20 cellular contexts compared by ENCODE assay signal in genomic region chr10:50574305-50574704, GRCh38. TPM values are rescaled to one million over a fixed set of nuclear protein-coding genes. Genes with fewer than 3 reads are reported as not detected.
DNase-seq lines count a peak whose midpoint lies in the region; ATAC-seq, FAIRE-seq and TF ChIP-seq lines count a peak whose summit lies in the region.
"Had no signal": no experiment of that assay in that cellular context is flagged by ENCODE, and none has a peak within 500 bp of the region (broad histone marks: within the 10 kb centered on the region; RNA-seq: fewer than 3 reads in every experiment).

No MANE protein-coding gene starts in this region.

- no peak for TF ChIP-seq EP300 in GM12878 (IDR thresholded peaks at IDR 0.05; ENCODE audit: borderline replicate concordance in 1 of 2, control insufficient read depth in 1 of 2, low read depth in 2 of 2, low read length in 2 of 2)

- H3K36me3 ChIP-seq in GM23338 (ENCODE audit: insufficient read depth): no peaks in the 10 kb centered on the region
- H3K36me3 ChIP-seq in GM12878 (ENCODE audit: control insufficient read depth in 2 of 2, insufficient read depth in 2 of 2, low read length in 1 of 2): no peaks in the 10 kb centered on the region
- H3K36me3 ChIP-seq in tibial artery: no peaks in the 10 kb centered on the region
- no peaks in the 10 kb centered on the region for H3K36me3 ChIP-seq in hepatocyte (replicated peaks; ENCODE audit: insufficient read depth, low read depth)
- H3K36me3 ChIP-seq: tibial nerve had no signal

- no TSS peak for BruUV-seq in GM12878 (replicated peaks; lab: Mats Ljungman, UMichigan)

- no peaks in the 10 kb centered on the region for H3K9me2 ChIP-seq in GM23338 (ENCODE audit: insufficient read depth)
- H3K9me2 ChIP-seq in hepatocyte (replicated peaks; ENCODE audit: insufficient read depth): no peaks in the 10 kb centered on the region

- no peaks in the 10 kb centered on the region for H3K27me3 ChIP-seq in GM23338 (ENCODE audit: insufficient read depth)
- no peaks in the 10 kb centered on the region for H3K27me3 ChIP-seq in GM12878 (replicated peaks in 1 of 2; ENCODE audit: control insufficient read depth in 2 of 2, insufficient read depth in 2 of 2, low read length in 1 of 2)
- no peaks in the 10 kb centered on the region for H3K27me3 ChIP-seq in tibial artery
- no peaks in the 10 kb centered on the region for H3K27me3 ChIP-seq in hepatocyte
- H3K27me3 ChIP-seq: tibial nerve had no signal

- peaks cover 89% of the 10 kb centered on the region for H3K79me2 ChIP-seq in GM23338 (replicated peaks; ENCODE audit: insufficient read depth)
- H3K79me2 ChIP-seq in GM12878 (ENCODE audit: control insufficient read depth, insufficient read depth, low read length): no peaks in the 10 kb centered on the region
- H3K79me2 ChIP-seq in hepatocyte: peaks cover 80% of the 10 kb centered on the region

- no peak for TF ChIP-seq POLR2A in GM12878 (IDR thresholded peaks at IDR 0.05; ENCODE audit: low read depth, low read length)

- CTCF ChIA-PET in GM12878 (lab: Yijun Ruan, JAX): no interaction called here

- H3K4me3 ChIP-seq in GM23338: no peak overlapping the region
- H3K4me3 ChIP-seq in GM12878: no peak overlapping the region
- no peak overlapping the region for H3K4me3 ChIP-seq in tibial artery
- H3K4me3 ChIP-seq in hepatocyte: no peak overlapping the region
- H3K4me3 ChIP-seq: skin epidermis, tibial nerve had no signal

- H3K27ac Mint-ChIP-seq in GM23338 (peak overlapping the region; percentile 78; the same call in 1 of the 2 replicates), glutamatergic neuron (ENCODE audit: unreplicated experiment) (no peak overlapping the region)
- H3K27ac Mint-ChIP-seq: activated T-cell treated with anti-CD3 and anti-CD28 coated beads, Interleukin-2, amount 50 U/mL, for 24 hours had no signal

- H3K4me2 ChIP-seq in GM23338: no peak overlapping the region
- H3K4me2 ChIP-seq in GM12878 (ENCODE audit: control insufficient read depth, insufficient read depth): no peak overlapping the region
- H3K4me2 ChIP-seq in hepatocyte: no peak overlapping the region

- H3K4me1 Mint-ChIP-seq in GM23338 (peaks cover 72% of the 10 kb centered on the region), glutamatergic neuron (ENCODE audit: low read depth, unreplicated experiment) (peaks cover 5% of the 10 kb centered on the region)

- POLR2A ChIA-PET in GM12878 (lab: Charles Lee): interaction anchor here (0.5 kb wide), 1 partner anchor 13 kb away, joined by 4 read pairs; no protein-coding TSS in a partner anchor

- no peaks in the 10 kb centered on the region for H3K9me3 ChIP-seq in GM12878 (replicated peaks; ENCODE audit: control insufficient read depth, insufficient read depth, low read length)
- no peaks in the 10 kb centered on the region for H3K9me3 ChIP-seq in tibial artery
- no peaks in the 10 kb centered on the region for H3K9me3 ChIP-seq in hepatocyte (ENCODE audit: low read depth)
- H3K9me3 ChIP-seq: tibial nerve had no signal

- in situ Hi-C loops in GM12878 (cut with MboI): no loop called here

- H3K36me3 Mint-ChIP-seq in GM23338 (ENCODE audit: low read depth): peaks cover 5% of the 10 kb centered on the region; the same call in 1 of the 3 replicates
- no peaks in the 10 kb centered on the region for H3K36me3 Mint-ChIP-seq in glutamatergic neuron (ENCODE audit: unreplicated experiment)

- H3K9ac ChIP-seq in GM12878 (ENCODE audit: control insufficient read depth, insufficient read depth, low read length): no peak overlapping the region

- peak; percentile 53 for ATAC-seq in GM23338
- ATAC-seq in GM12878: 0 out of 3 replicates have a peak, but pooled peaks have one; percentile 31
- ATAC-seq in HG03354 (IDR thresholded peaks at IDR 0.05; ENCODE audit: poor library complexity, severe bottlenecking, unreplicated experiment): no peak
- ATAC-seq in GM21723 (IDR thresholded peaks at IDR 0.05; ENCODE audit: unreplicated experiment): no peak

- H3F3A ChIP-seq in GM23338 (replicated peaks; ENCODE audit: low read depth): no peaks in the 10 kb centered on the region

- H3K27ac ChIP-seq in 22Rv1 (no peak overlapping the region), GM23338 (ENCODE audit: low read depth) (no peak overlapping the region), GM12878 (ENCODE audit: control insufficient read depth, insufficient read depth) (no peak overlapping the region), tibial artery (no peak overlapping the region), hepatocyte (no peak overlapping the region)
- H3K27ac ChIP-seq: skin epidermis, tibial nerve had no signal

- no peak for FAIRE-seq in GM12878 (lab: Jason Lieb, UNC)
- FAIRE-seq: endometrium, GM18507, islet of Langerhans, TTC549 had no signal

- TF ChIP-seq RAD21 in GM12878 (IDR thresholded peaks at IDR 0.05; ENCODE audit: insufficient read depth, low read depth, low read length): no peak

- no peaks in the 10 kb centered on the region for H3K27me3 Mint-ChIP-seq in GM23338 (ENCODE audit: insufficient read depth, low read depth, poor library complexity)
- H3K27me3 Mint-ChIP-seq in glutamatergic neuron (ENCODE audit: unreplicated experiment): peaks cover 4% of the 10 kb centered on the region
- H3K27me3 Mint-ChIP-seq: activated T-cell treated with anti-CD3 and anti-CD28 coated beads, Interleukin-2, amount 50 U/mL, for 24 hours had no signal

- H3K4me3 Mint-ChIP-seq in GM23338 (no peak overlapping the region), glutamatergic neuron (ENCODE audit: unreplicated experiment) (no peak overlapping the region)
- H3K4me3 Mint-ChIP-seq: activated T-cell treated with anti-CD3 and anti-CD28 coated beads, Interleukin-2, amount 50 U/mL, for 24 hours had no signal

- SMC1A ChIA-PET in GM12878 (lab: Charles Lee; ENCODE audit: uncharacterized antibody, unreplicated experiment): interaction anchor here (0.8 kb wide), 1 partner anchor 86 kb away, joined by 4 read pairs; no protein-coding TSS in a partner anchor

- RAD21 ChIA-PET in GM12878 (lab: Charles Lee; ENCODE audit: unreplicated experiment): no interaction called here

- TF ChIP-seq CTCF in 22Rv1 (IDR thresholded peaks at IDR 0.05) (peak; percentile 20), GM23338 (conservative IDR thresholded peaks at IDR 0.05; ENCODE audit: low read depth in 2 of 2) (peak; percentile 19 to 68; a peak in 3 of 4 replicates), GM12878 (IDR thresholded peaks at IDR 0.05 in 2 of 3, conservative IDR thresholded peaks at IDR 0.05 in 1 of 3; ENCODE audit: control insufficient read depth in 2 of 3, extremely low read depth in 1 of 3, insufficient read depth in 1 of 3, low read depth in 3 of 3, low read length in 3 of 3) (0 out of 6 replicates have a peak, but pooled peaks of 1 of the 3 experiments have one; percentile 9), glutamatergic neuron (IDR thresholded peaks at IDR 0.05; ENCODE audit: partially characterized antibody, unreplicated experiment) (peak; percentile 44), tibial artery (IDR thresholded peaks at IDR 0.05) (no peak), hepatocyte (IDR thresholded peaks at IDR 0.05; ENCODE audit: poor library complexity) (no peak)

- H4K20me1 ChIP-seq in GM23338 (replicated peaks; ENCODE audit: insufficient read depth) (no peaks in the 10 kb centered on the region; the same call in 1 of the 2 replicates), GM12878 (ENCODE audit: control insufficient read depth, insufficient read depth) (no peaks in the 10 kb centered on the region; the same call in 1 of the 2 replicates), hepatocyte (ENCODE audit: insufficient read depth, poor library complexity, severe bottlenecking) (no peaks in the 10 kb centered on the region)

- H3K4me1 ChIP-seq in GM23338 (ENCODE audit: insufficient read depth): peaks cover 70% of the 10 kb centered on the region
- H3K4me1 ChIP-seq in GM12878 (ENCODE audit: control insufficient read depth, insufficient read depth, low read length): no peaks in the 10 kb centered on the region
- H3K4me1 ChIP-seq in tibial artery: peaks cover 0 to 40% (median 26%) of the 10 kb centered on the region in 4 donors
- peaks cover 24% of the 10 kb centered on the region for H3K4me1 ChIP-seq in hepatocyte (ENCODE audit: insufficient read depth)

- H2AFZ ChIP-seq in GM23338 (no peak overlapping the region), GM12878 (ENCODE audit: control insufficient read depth, low read depth, low read length) (no peak overlapping the region), hepatocyte (no peak overlapping the region)

- no peaks in the 10 kb centered on the region for H3K9me3 Mint-ChIP-seq in GM23338
- no peaks in the 10 kb centered on the region for H3K9me3 Mint-ChIP-seq in glutamatergic neuron (ENCODE audit: unreplicated experiment)

- DNase-seq in GM23338 (ENCODE audit: low spot score) (peak; percentile 71), GM12878 (ENCODE audit: low read depth, low spot score) (no peak), glutamatergic neuron (no peak), tibial artery (no peak), hepatocyte (ENCODE audit: low spot score) (no peak)
- DNase-seq: activated CD4-positive, alpha-beta T cell treated with anti-CD3 and anti-CD28 coated beads, Interleukin-2, amount 50 U/mL, for 4 hours; activated T-cell treated with anti-CD3 and anti-CD28 coated beads, Interleukin-2, amount 50 U/mL, for 24 hours; cerebellar nuclear complex; midbrain; NCI-H446 treated with DMSO at 0.1 percent for 48 hours; nucleus accumbens had no signal

- intact Hi-C loops in GM12878 (cut with micrococcal nuclease; ENCODE audit: unreplicated experiment): no loop called here
- intact Hi-C loops in tibial artery (cut with DNase I; ENCODE audit: low total_unique reads): no loop called here

RNA-seq across cellular contexts. Expression of gene SGMS1, which starts 49.5 kb away (rescaled TPM):
- 33.6 and 34.7 TPM in 2 replicates for total RNA-seq in GM23338 (2014; rRNA removed; shearing (Covaris generic))
- polyA plus RNA-seq in GM23338 (2016; fragmentation: Nextera tagmentation; extraction: Ambion mirVana) (12.6 and 15.0 TPM in 2 replicates), GM12878 (2011; rRNA removed) (14.5 and 14.8 TPM in 2 replicates), GM12878 (2014; fragmentation: Illumina TruSeq; extraction: Trizol) (3.5 and 3.6 TPM in 2 replicates), GM12878 (2014; fragmentation: Nextera tagmentation; extraction: Ambion mirVana) (1 to 10 TPM; 1.4 to 1.7 TPM), GM12878 (2014; rRNA removed) (2.5 and 4.4 TPM in 2 replicates), GM12878 (2016; fragmentation: Nextera tagmentation; extraction: Ambion mirVana) (10 to 100 TPM; 10.7 to 11.7 TPM), hepatocyte (28.1 and 35.1 TPM in 2 replicates)
- 31.1 and 32.6 TPM in 2 replicates for total RNA-seq in GM12878 (2013; cell fraction: nucleolus; rRNA removed)
- total RNA-seq in GM12878 (2014; rRNA removed) (6.3 and 7.4 TPM in 2 replicates), GM12878 (2014; rRNA removed; fragmentation: Illumina TruSeq; extraction: Trizol) (4.8 and 7.2 TPM in 2 replicates), GM12878 (2021) (3.6 and 5.0 TPM in 2 replicates), glutamatergic neuron (ENCODE audit: unreplicated experiment) (24.1 TPM), hepatocyte (62.3 and 87.8 TPM in 2 replicates)
- polyA plus RNA-seq in GM12878 (2011; ENCODE audit: low read depth): 7.3 TPM
- 12.2 and 14.7 TPM in 2 replicates for polyA plus RNA-seq in GM12878 (2011; cell fraction: cytosol; rRNA removed)
- 14.2 and 16.5 TPM in 2 replicates for polyA plus RNA-seq in GM12878 (2011; cell fraction: nucleus; rRNA removed)
- 9.6 and 14.4 TPM in 2 replicates for polyA plus RNA-seq in GM12878 (2012)
- 20.7 and 31.1 TPM in 2 replicates for polyA minus RNA-seq in GM12878 (2011; rRNA and poly(A)+ RNA removed)
- 12.2 and 13.7 TPM in 2 replicates for polyA minus RNA-seq in GM12878 (2011; cell fraction: cytosol; rRNA and poly(A)+ RNA removed)
- polyA minus RNA-seq in GM12878 (2011; cell fraction: nucleus; rRNA and poly(A)+ RNA removed): 50.1 and 107 TPM in 2 replicates

Comparison
In these comparisons a context has a peak if more than half of its experiments do, and no peak if none do; other contexts are left out.
1. CTCF ChIP-seq: peak in 22Rv1 (single experiment), GM23338 (2 of 2) and glutamatergic neuron (single experiment); none in tibial artery (0 of 2) and hepatocyte (single experiment).
2. ATAC-seq: peak in GM23338 (single experiment) and GM12878 (single experiment); none in HG03354 (single experiment) and GM21723 (single experiment).